ENCODE assay signal across 8 cellular contexts in the genomic region with DNA sequence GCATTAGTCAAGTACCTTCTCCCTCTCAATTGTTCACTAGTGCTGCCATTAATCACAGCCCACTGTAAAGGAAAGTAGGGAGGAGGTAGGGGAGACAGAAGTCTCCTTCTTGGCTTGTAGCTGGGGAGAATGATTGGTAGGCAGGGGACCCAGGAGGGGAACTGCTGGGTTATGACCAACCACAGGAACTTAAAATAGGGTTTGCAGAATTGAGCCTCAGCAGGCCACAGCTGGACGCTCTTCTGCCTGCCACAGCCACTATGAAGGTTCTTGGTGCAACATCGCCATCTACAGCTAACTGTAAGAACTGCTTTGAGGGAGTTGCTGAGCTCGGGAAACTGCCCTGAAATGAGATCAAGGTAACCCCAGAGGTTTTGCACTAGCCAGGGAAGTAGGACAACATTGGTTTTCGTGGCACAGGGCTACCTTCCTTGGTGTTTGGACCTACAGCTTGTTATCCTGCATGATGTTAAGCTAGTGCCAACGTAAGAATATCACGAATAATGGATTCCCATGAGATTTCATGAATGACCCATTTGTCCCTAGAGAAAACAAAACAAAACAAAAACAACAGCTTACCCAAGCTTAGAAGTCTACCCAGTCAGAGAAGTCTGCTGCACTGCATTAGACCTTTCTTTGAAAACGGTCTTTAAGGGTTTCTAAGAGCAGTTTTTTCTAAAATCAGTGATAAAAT.
DNase-seq lines count a peak whose midpoint lies in the region; ATAC-seq and TF ChIP-seq lines count a peak whose summit lies in the region.

No MANE protein-coding gene starts in this region.

- H3K27ac Mint-ChIP-seq in osteocyte (ENCODE audit: unreplicated experiment) (no peak overlapping the region), immature natural killer cell (no peak overlapping the region)

- H3K4me1 Mint-ChIP-seq in osteocyte (ENCODE audit: unreplicated experiment) = no peaks in the 10 kb centered on the region
- no peaks in the 10 kb centered on the region for H3K4me1 Mint-ChIP-seq in immature natural killer cell

- DNase-seq in NCI-H1092 (lab: John Stamatoyannopoulos, UW) (peak; percentile 42), fibroblast of villous mesenchyme (ENCODE audit: low read depth) (peak; percentile 33), osteocyte (ENCODE audit: extremely low spot score, unreplicated experiment) (no peak), immature natural killer cell (no peak)

- H3K4me2 ChIP-seq in BLaER1 (peak overlapping the region; percentile 7; the same call in 1 of the 2 replicates), SU-DHL-6 (ENCODE audit: low read depth, low read length, poor library complexity, severe bottlenecking) (no peak overlapping the region)

- H3K27ac ChIP-seq in BLaER1 (no peak overlapping the region), SU-DHL-6 (ENCODE audit: low read depth, low read length) (no peak overlapping the region)

- ATAC-seq in GM18511 (IDR thresholded peaks at IDR 0.05; ENCODE audit: unreplicated experiment) (peak; percentile 97), HG02852 (IDR thresholded peaks at IDR 0.05; ENCODE audit: unreplicated experiment) (peak; percentile 97)

- H3K27me3 Mint-ChIP-seq in osteocyte (ENCODE audit: unreplicated experiment) (no peaks in the 10 kb centered on the region), immature natural killer cell (ENCODE audit: low read depth in 3 of 3) (no peaks in the 10 kb centered on the region)

- peaks cover 4% of the 10 kb centered on the region; the same call in 1 of the 2 replicates for H3K4me1 ChIP-seq in BLaER1

- no peak overlapping the region for H3K4me3 Mint-ChIP-seq in osteocyte (ENCODE audit: unreplicated experiment)
- no peak overlapping the region for H3K4me3 Mint-ChIP-seq in immature natural killer cell

- H3K9me2 ChIP-seq in SU-DHL-6 (replicated peaks; ENCODE audit: insufficient read depth, low read length) = no peaks in the 10 kb centered on the region

- H3K27me3 ChIP-seq in BLaER1 (no peaks in the 10 kb centered on the region), SU-DHL-6 (ENCODE audit: low read length) (no peaks in the 10 kb centered on the region)

- H3K36me3 ChIP-seq in BLaER1 (no peaks in the 10 kb centered on the region), SU-DHL-6 (ENCODE audit: low read length) (no peaks in the 10 kb centered on the region)

- H3K4me3 ChIP-seq in BLaER1 = no peak overlapping the region
- no peak overlapping the region for H3K4me3 ChIP-seq in SU-DHL-6 (ENCODE audit: insufficient read depth, low read length, poor library complexity, severe bottlenecking)
- no peak overlapping the region for H3K4me3 ChIP-seq in fibroblast of villous mesenchyme (ENCODE audit: low read depth, low read length)

- H3K79me2 ChIP-seq in SU-DHL-6 (ENCODE audit: insufficient read depth, low read length) = no peaks in the 10 kb centered on the region

- TF ChIP-seq CTCF in SU-DHL-6 (IDR thresholded peaks at IDR 0.05; ENCODE audit: insufficient read depth, low read length, poor library complexity, severe bottlenecking) (peak; percentile 49), fibroblast of villous mesenchyme (IDR thresholded peaks at IDR 0.05; ENCODE audit: insufficient read depth, low read depth, low read length) (peak; percentile 56), osteocyte (IDR thresholded peaks at IDR 0.05) (peak; percentile 64)

- no peak overlapping the region for H2AFZ ChIP-seq in SU-DHL-6 (ENCODE audit: low read depth, low read length, severe bottlenecking)

- H3F3A ChIP-seq in SU-DHL-6 (ENCODE audit: insufficient read depth) = no peaks in the 10 kb centered on the region

- H3K36me3 Mint-ChIP-seq in osteocyte (ENCODE audit: unreplicated experiment) (no peaks in the 10 kb centered on the region), immature natural killer cell (no peaks in the 10 kb centered on the region)

- no peaks in the 10 kb centered on the region for H4K20me1 ChIP-seq in BLaER1
- H4K20me1 ChIP-seq in SU-DHL-6 (ENCODE audit: low read depth, low read length) = no peaks in the 10 kb centered on the region

- H3K9me3 ChIP-seq in BLaER1 (no peaks in the 10 kb centered on the region), SU-DHL-6 (ENCODE audit: insufficient read depth, low read length) (no peaks in the 10 kb centered on the region)

- H3K9ac ChIP-seq in BLaER1 (no peak overlapping the region), SU-DHL-6 (ENCODE audit: low read length) (no peak overlapping the region)

- H3K9me3 Mint-ChIP-seq in osteocyte (ENCODE audit: unreplicated experiment) = no peaks in the 10 kb centered on the region
- peaks cover 0 to 15% (median 12%) of the 10 kb centered on the region in 6 donors for H3K9me3 Mint-ChIP-seq in immature natural killer cell

Comparison
In these comparisons a context has a peak if more than half of its experiments do, and no peak if none do; other contexts are left out.
1. DNase-seq: peak in NCI-H1092 (single experiment) and fibroblast of villous mesenchyme (single experiment); none in osteocyte (single experiment) and immature natural killer cell (0 of 3).
2. Peak in every context shown above with its lines, with median percentiles within 50 percentile points of each other: CTCF ChIP-seq.